12 cellular contexts compared by ENCODE assay signal in the genomic region with DNA sequence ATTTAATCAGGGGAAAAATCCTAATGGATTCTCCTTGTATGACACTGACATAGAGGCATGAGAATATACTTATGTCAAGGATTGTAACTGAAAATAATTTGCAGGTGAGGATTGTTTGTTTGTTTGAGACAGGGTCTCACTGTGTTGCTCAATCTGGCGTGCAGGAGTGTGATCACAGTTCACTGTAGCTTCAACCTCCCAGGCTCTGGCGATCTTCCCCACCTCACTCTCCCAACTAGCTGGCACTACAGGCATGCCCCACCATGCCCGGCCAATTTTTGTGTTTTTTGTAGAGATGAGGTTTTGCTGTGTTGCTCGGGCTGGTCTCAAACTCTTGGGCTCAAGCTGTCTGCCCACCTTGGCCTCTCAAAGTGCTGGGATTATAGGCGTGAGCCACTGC.
"Had no signal": no experiment of that assay in that cellular context is flagged by ENCODE, and none has a peak within 500 bp of the region (broad histone marks: within the 10 kb centered on the region; RNA-seq: fewer than 3 reads in every experiment).

No MANE protein-coding gene starts in this region.

- H3K4me1 ChIP-seq: right atrium auricular region had no signal

- H3K27ac ChIP-seq: right atrium auricular region had no signal

- H3K9me3 ChIP-seq: right atrium auricular region had no signal

- ATAC-seq: activated CD4-positive, CD25-positive, alpha-beta regulatory T cell treated with anti-CD3 and anti-CD28 coated beads, Interleukin-2, amount 50 U/mL, for 24 hours; left lobe of liver; natural killer cell had no signal

- H3K4me3 ChIP-seq: right atrium auricular region had no signal

- H3K27me3 ChIP-seq: right atrium auricular region had no signal

- DNase-seq: activated CD4-positive, alpha-beta T cell treated with anti-CD3 and anti-CD28 coated beads, Interleukin-2, amount 50 U/mL, for 1 hour; activated naive CD4-positive, alpha-beta T cell; activated T-cell treated with anti-CD3 and anti-CD28 coated beads for 4 hours; aorta; dermis blood vessel endothelial cell; erythroblast; islet precursor cell; natural killer cell; nucleus accumbens had no signal

- H3K36me3 ChIP-seq: right atrium auricular region had no signal
